ENCODE assay signal across 18 cellular contexts in genomic region chr2:56565143-56565542, GRCh38.
"Had no signal": no experiment of that assay in that cellular context is flagged by ENCODE, and none has a peak within 500 bp of the region (broad histone marks: within the 10 kb centered on the region; RNA-seq: fewer than 3 reads in every experiment).

No MANE protein-coding gene starts in this region.

- H3K27ac ChIP-seq: foreskin keratinocyte, right atrium auricular region, suprapubic skin had no signal

- DNase-seq: activated CD4-positive, alpha-beta T cell treated with anti-CD3 and anti-CD28 coated beads, Interleukin-2, amount 10 ng/mL, durations not matched to agents 7 days and 5 days; activated CD8-positive, alpha-beta memory T cell treated with anti-CD3 and anti-CD28 coated beads, Interleukin-2, amount 50 U/mL, for 4 hours; activated naive CD4-positive, alpha-beta T cell treated with anti-CD3 and anti-CD28 coated beads, Interleukin-2, amount 10 ng/mL, durations not matched to agents 7 days and 5 days; activated naive CD8-positive, alpha-beta T cell treated with anti-CD3 and anti-CD28 coated beads, Interleukin-2, amount 50 U/mL, for 24 hours; activated T-cell treated with anti-CD3 and anti-CD28 coated beads, Interleukin-2, amount 50 U/mL, for 4 hours; cerebellar nuclear complex; cortex of kidney; foreskin keratinocyte; hypothalamus; islet precursor cell; midbrain; small intestine; stimulated activated CD4-positive, alpha-beta T cell treated with anti-CD3 and anti-CD28 coated beads, Interleukin-15, amount 100 ng/mL, for 24 hours; stimulated activated CD4-positive, alpha-beta T cell treated with anti-CD3 and anti-CD28 coated beads, Interleukin-2, amount 100 ng/mL, for 48 hours had no signal

- H3K9me3 ChIP-seq: right atrium auricular region, suprapubic skin had no signal

- H3K27me3 ChIP-seq: foreskin keratinocyte, right atrium auricular region, suprapubic skin had no signal

- H3K4me3 ChIP-seq: lung, right atrium auricular region, suprapubic skin had no signal

- ATAC-seq: activated CD4-positive, CD25-positive, alpha-beta regulatory T cell treated with anti-CD3 and anti-CD28 coated beads, Interleukin-2, amount 50 U/mL, for 24 hours; activated naive CD8-positive, alpha-beta T cell treated with anti-CD3 and anti-CD28 coated beads, Interleukin-2, amount 50 U/mL, for 24 hours; activated T-cell treated with anti-CD3 and anti-CD28 coated beads, Interleukin-2, amount 50 U/mL, for 4 hours; foreskin keratinocyte had no signal

- H3K36me3 ChIP-seq: right atrium auricular region, suprapubic skin had no signal
